In the genomic region with DNA sequence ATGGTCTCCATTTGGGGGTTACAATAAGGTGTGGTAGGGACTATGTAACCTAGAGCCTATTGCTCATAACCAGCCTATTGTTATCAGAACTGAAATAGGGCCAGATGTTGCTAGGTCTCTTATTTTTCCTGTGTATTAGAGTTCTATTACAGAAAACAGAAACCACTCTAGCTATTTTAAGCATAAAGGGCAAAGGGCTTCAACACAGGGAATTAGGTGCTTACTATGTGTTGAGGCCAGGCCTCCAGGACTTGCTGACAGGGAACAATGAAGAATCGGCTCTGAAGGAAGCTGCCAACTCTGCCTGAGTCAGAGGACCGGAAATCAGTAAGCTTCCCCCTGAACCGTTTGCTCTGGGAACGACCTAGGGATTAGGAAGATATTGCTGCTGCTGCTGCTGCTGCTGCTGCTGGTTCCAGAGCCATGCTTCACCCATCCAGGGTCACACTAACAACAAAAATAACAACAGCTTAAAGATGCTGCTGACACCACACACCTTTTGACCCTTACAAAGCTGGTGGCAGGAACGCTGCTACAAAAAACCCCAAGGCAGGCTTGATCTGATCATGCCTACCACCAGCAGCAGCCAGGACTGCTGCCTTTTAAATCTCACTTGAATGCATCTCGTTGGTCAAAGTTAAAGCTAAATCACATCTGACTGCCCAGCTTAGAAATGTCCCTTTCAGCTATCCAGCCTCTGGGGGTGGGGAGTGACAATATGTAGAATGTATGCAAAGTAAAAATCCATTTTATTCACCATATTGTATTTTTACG, we compare ENCODE assay signal across 11 cellular contexts.
DNase-seq lines count a peak whose midpoint lies in the region; ATAC-seq, FAIRE-seq and TF ChIP-seq lines count a peak whose summit lies in the region.
"Had no signal": no experiment of that assay in that cellular context is flagged by ENCODE, and none has a peak within 500 bp of the region (broad histone marks: within the 10 kb centered on the region; RNA-seq: fewer than 3 reads in every experiment).

No MANE protein-coding gene starts in this region.

- no peak overlapping the region for H4K5ac ChIP-seq in H1 (ENCODE audit: insufficient read length, low read depth, low read length)

- FAIRE-seq in A549 (lab: Jason Lieb, UNC) (peak; percentile 51), H1 (lab: Jason Lieb, UNC) (no peak)

- H3K18ac ChIP-seq in H1 (ENCODE audit: extremely low read depth, low read length) = no peak overlapping the region

- H3K9me3 ChIP-seq in A549 (no peaks in the 10 kb centered on the region), MG63 (0 out of 2 replicates have a peak, but pooled peaks cover 2% of the 10 kb centered on the region), H1 (ENCODE audit: insufficient read depth in 2 of 2, low read depth in 1 of 2, low read length in 1 of 2) (peaks cover 9 to 12% of the 10 kb centered on the region in 2 experiments)

- H3K36me3 ChIP-seq in MG63 (no peaks in the 10 kb centered on the region), H1 (ENCODE audit: control insufficient read depth in 2 of 4, insufficient read depth in 4 of 4, low read length in 3 of 4) (no peaks in the 10 kb centered on the region)

- TF ChIP-seq POLR2A in A549 (IDR thresholded peaks at IDR 0.05; ENCODE audit: low read length) = no peak
- no peak for TF ChIP-seq POLR2A in H1 (IDR thresholded peaks at IDR 0.05; ENCODE audit: control extremely low read depth in 1 of 2, low read depth in 2 of 2, low read length in 2 of 2)

- H3K4ac ChIP-seq in H1 (replicated peaks; ENCODE audit: insufficient read length, low read depth, low read length) = no peak overlapping the region

- H3K79me1 ChIP-seq in H1 (ENCODE audit: low read depth, low read length) = no peaks in the 10 kb centered on the region

- peak overlapping the region; percentile 53; the same call in 1 of the 2 replicates for H4K8ac ChIP-seq in H1 (ENCODE audit: extremely low read depth, insufficient read depth, low read length)

- DNase-seq in A549 (ENCODE audit: low read depth in 1 of 2, low spot score in 1 of 2) (peak; percentile 18 to 47), MG63 (peak; percentile 93), H1 (ENCODE audit: low read depth in 1 of 2, low spot score in 2 of 2) (no peak), left kidney (ENCODE audit: low read depth, low spot score) (peak; percentile 40), 8988T (no peak)
- DNase-seq: cerebellar nuclear complex; NCI-H2081 treated with DMSO at 0.1 percent for 48 hours; stimulated activated naive CD4-positive, alpha-beta T cell treated with Interleukin-2 at 50 U/mL for 16 hours had no signal

- POLR2A ChIA-PET in A549 (lab: Yijun Ruan, JAX) = no interaction called here
- POLR2A ChIA-PET in H1 (lab: Charles Lee; ENCODE audit: partially characterized antibody) = no interaction called here

- TF ChIP-seq EP300 in A549 (IDR thresholded peaks at IDR 0.05) = no peak
- TF ChIP-seq EP300 in H1 (IDR thresholded peaks at IDR 0.05; ENCODE audit: borderline replicate concordance in 1 of 2, low read depth in 2 of 2, low read length in 2 of 2) = no peak

- no peak overlapping the region for H3K9ac ChIP-seq in H1 (replicated peaks in 1 of 4; ENCODE audit: extremely low read depth in 1 of 4, low read depth in 3 of 4, low read length in 3 of 4)

- H2BK12ac ChIP-seq in H1 (ENCODE audit: low read depth, low read length) = no peak overlapping the region

- ATAC-seq in A549 (peak; percentile 74 to 94), GM21390 (IDR thresholded peaks at IDR 0.05; ENCODE audit: unreplicated experiment) (no peak), GM19324 (IDR thresholded peaks at IDR 0.05; ENCODE audit: low FRiP score, unreplicated experiment) (no peak), GM18873 (IDR thresholded peaks at IDR 0.05; ENCODE audit: low FRiP score, unreplicated experiment) (no peak)

- H3K4me3 ChIP-seq in A549 (no peak overlapping the region), MG63 (no peak overlapping the region), H1 (ENCODE audit: extremely low read depth in 1 of 4, insufficient read depth in 2 of 4, low read depth in 3 of 4, low read length in 4 of 4) (no peak overlapping the region)

- H2BK15ac ChIP-seq in H1 (ENCODE audit: low read length) = no peak overlapping the region

- H2BK20ac ChIP-seq in H1 (ENCODE audit: low read length) = no peak overlapping the region

- no peak for TF ChIP-seq CTCF in A549 (IDR thresholded peaks at IDR 0.05)
- no peak for TF ChIP-seq CTCF in H1 (IDR thresholded peaks at IDR 0.05; ENCODE audit: control extremely low read depth in 1 of 3, insufficient read depth in 1 of 3, low read depth in 1 of 3, low read length in 3 of 3)

- H3K23ac ChIP-seq in H1 (ENCODE audit: insufficient read length) = no peak overlapping the region

- H3K4me2 ChIP-seq in A549 = peak overlapping the region; percentile 63
- H3K4me2 ChIP-seq in H1 (ENCODE audit: insufficient read depth in 1 of 2, low read depth in 2 of 2, low read length in 2 of 2) = no peak overlapping the region

- no peak overlapping the region for H3K14ac ChIP-seq in H1 (ENCODE audit: insufficient read length)

- H3K27ac ChIP-seq in A549 = peak overlapping the region; percentile 35 to 53; a peak in 2 of 6 replicates
- no peak overlapping the region; the same call in 1 of the 2 replicates for H3K27ac ChIP-seq in H1 (ENCODE audit: low read depth, low read length)

- no peak overlapping the region for H2BK5ac ChIP-seq in H1 (ENCODE audit: low read depth, low read length)

- no peaks in the 10 kb centered on the region for H4K20me1 ChIP-seq in H1 (replicated peaks in 1 of 2; ENCODE audit: control insufficient read depth in 1 of 2, insufficient read depth in 2 of 2, low read length in 2 of 2)

- peak overlapping the region; percentile 88 for H2AFZ ChIP-seq in H1 (ENCODE audit: low read length)

- no peak overlapping the region for H2AK5ac ChIP-seq in H1 (ENCODE audit: low read depth, low read length)

- TF ChIP-seq RAD21 in A549 (conservative IDR thresholded peaks at IDR 0.05 in 1 of 2, IDR thresholded peaks at IDR 0.05 in 1 of 2) = no peak
- TF ChIP-seq RAD21 in H1 (IDR thresholded peaks at IDR 0.05 in 1 of 2, conservative IDR thresholded peaks at IDR 0.05 in 1 of 2; ENCODE audit: low read depth in 2 of 2, low read length in 2 of 2) = no peak

- H3K56ac ChIP-seq in H1 (replicated peaks; ENCODE audit: insufficient read length, low read depth, low read length) = no peak overlapping the region

- no peaks in the 10 kb centered on the region for H3K79me2 ChIP-seq in H1 (ENCODE audit: control insufficient read depth in 1 of 2, insufficient read depth in 2 of 2, low read length in 2 of 2)

- no peak overlapping the region for H2BK120ac ChIP-seq in H1 (replicated peaks; ENCODE audit: low read depth, low read length)

- H3K4me1 ChIP-seq in A549 (peaks cover 8% of the 10 kb centered on the region; the same call in 2 of the 3 replicates), H1 (replicated peaks in 1 of 4; ENCODE audit: control insufficient read depth in 3 of 4, insufficient read depth in 4 of 4, low read length in 3 of 4) (no peaks in the 10 kb centered on the region)

- CTCF ChIA-PET in A549 (lab: Yijun Ruan, JAX) = interaction anchor here (1.0 kb wide), 2 partner anchors 9 to 12 kb away, joined by 3 to 4 read pairs; no protein-coding TSS in a partner anchor
- CTCF ChIA-PET in H1 (lab: Charles Lee; ENCODE audit: partially characterized antibody) = interaction anchor here (0.6 to 1.5 kb wide), 4 partner anchors 12 to 320 kb away, joined by 3 to 5 read pairs (median 4); no protein-coding TSS in a partner anchor

- H4K91ac ChIP-seq in H1 (replicated peaks; ENCODE audit: insufficient read length, low read length) = no peak overlapping the region

- H3K23me2 ChIP-seq in H1 (ENCODE audit: low read depth, low read length) = no peaks in the 10 kb centered on the region

- H3K27me3 ChIP-seq in MG63 (no peaks in the 10 kb centered on the region), H1 (replicated peaks in 1 of 4; ENCODE audit: control insufficient read depth in 3 of 4, extremely low read depth in 1 of 4, insufficient read depth in 3 of 4, low read length in 3 of 4) (no peaks in the 10 kb centered on the region)

- WGBS in A549 (ENCODE audit: missing lambda C conversion rate) = 45% methylated on average over 7 of the region's 7 CpGs
- 90% methylated on average over 7 of the region's 7 CpGs; no CpG with 5 or more reads in 1 of the 2 experiments for WGBS in H1 (ENCODE audit: extremely low coverage in 1 of 2, insufficient coverage in 1 of 2, insufficient read length in 1 of 2, insufficient replicate concordance in 2 of 2, low coverage in 1 of 2, low lambda C conversion rate in 2 of 2, missing lambda C conversion rate in 1 of 2), 2 experiments

TF ChIP-seq in A549, 52 proteins besides CTCF, POLR2A, EP300 and RAD21 (continues in another document):
- TF ChIP-seq FOSL2 (IDR thresholded peaks at IDR 0.05) = no peak
- TF ChIP-seq FOSL2 (CRISPR knock-in tag; IDR thresholded peaks at IDR 0.05) = no peak
- no peak for TF ChIP-seq EHMT2 (IDR thresholded peaks at IDR 0.05; ENCODE audit: low read depth)
- no peak for TF ChIP-seq CEBPB (IDR thresholded peaks at IDR 0.05)
- TF ChIP-seq NR3C1 (IDR thresholded peaks at IDR 0.05) = no peak
- TF ChIP-seq MAZ (IDR thresholded peaks at IDR 0.05; ENCODE audit: borderline replicate concordance, low read depth, low read length) = no peak
- TF ChIP-seq ZC3H11A (IDR thresholded peaks at IDR 0.05) = no peak
- no peak for TF ChIP-seq USF2 (IDR thresholded peaks at IDR 0.05)

TF ChIP-seq in H1, 55 proteins besides CTCF, POLR2A, EP300 and RAD21:
- TF ChIP-seq NRF1 (IDR thresholded peaks at IDR 0.05; ENCODE audit: low read depth, low read length) (no peak), TAF1 (IDR thresholded peaks at IDR 0.05; ENCODE audit: low read depth, low read length) (no peak), RXRA (IDR thresholded peaks at IDR 0.05; ENCODE audit: insufficient read depth, low read depth, low read length) (no peak), BRCA1 (IDR thresholded peaks at IDR 0.05; ENCODE audit: low read depth, low read length) (no peak), CHD2 (IDR thresholded peaks at IDR 0.05; ENCODE audit: low read length) (no peak), BACH1 (IDR thresholded peaks at IDR 0.05; ENCODE audit: low read length) (no peak)

Comparison
In these comparisons a context has a peak if more than half of its experiments do, and no peak if none do; other contexts are left out.
1. ATAC-seq: peak in A549 (2 of 2); none in GM21390 (single experiment), GM19324 (single experiment) and GM18873 (single experiment).
2. DNase-seq: peak in A549 (2 of 2), MG63 (single experiment) and left kidney (single experiment); none in H1 (0 of 2) and 8988T (single experiment).